1 cellular context compared by ENCODE assay signal in the genomic region with DNA sequence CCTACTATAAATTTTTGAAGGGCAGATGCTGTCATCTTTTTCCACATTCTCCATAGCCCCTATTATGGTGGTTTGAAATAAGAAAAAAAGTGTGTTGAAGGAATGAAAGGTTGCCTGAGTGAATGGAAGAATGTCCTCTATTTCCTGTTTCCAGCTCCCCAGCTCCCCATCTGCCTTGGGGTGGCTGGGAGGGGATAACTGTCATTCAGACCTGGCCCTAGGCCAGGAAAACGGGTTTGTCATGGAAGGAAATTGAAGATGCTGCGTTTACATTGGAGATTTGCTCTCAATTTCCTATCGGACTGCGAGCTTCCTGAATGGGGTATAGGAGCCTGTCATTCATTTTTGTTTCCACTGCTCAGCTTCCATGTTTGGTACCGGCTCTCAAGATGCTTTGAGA.
TF ChIP-seq lines count a peak whose summit lies in the region.

No MANE protein-coding gene starts in this region.

TF ChIP-seq in K562, 482 proteins besides CTCF, POLR2A, EP300 and RAD21 (continued from another document):
- no peak for TF ChIP-seq FOXJ3 (CRISPR knock-in tag; IDR thresholded peaks at IDR 0.05)
- TF ChIP-seq, protein P1, sequence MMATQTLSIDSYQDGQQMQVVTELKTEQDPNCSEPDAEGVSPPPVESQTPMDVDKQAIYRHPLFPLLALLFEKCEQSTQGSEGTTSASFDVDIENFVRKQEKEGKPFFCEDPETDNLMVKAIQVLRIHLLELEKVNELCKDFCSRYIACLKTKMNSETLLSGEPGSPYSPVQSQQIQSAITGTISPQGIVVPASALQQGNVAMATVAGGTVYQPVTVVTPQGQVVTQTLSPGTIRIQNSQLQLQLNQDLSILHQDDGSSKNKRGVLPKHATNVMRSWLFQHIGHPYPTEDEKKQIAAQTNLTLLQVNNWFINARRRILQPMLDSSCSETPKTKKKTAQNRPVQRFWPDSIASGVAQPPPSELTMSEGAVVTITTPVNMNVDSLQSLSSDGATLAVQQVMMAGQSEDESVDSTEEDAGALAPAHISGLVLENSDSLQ (IDR thresholded peaks at IDR 0.05), result peak; percentile 58
- TF ChIP-seq, protein P2, sequence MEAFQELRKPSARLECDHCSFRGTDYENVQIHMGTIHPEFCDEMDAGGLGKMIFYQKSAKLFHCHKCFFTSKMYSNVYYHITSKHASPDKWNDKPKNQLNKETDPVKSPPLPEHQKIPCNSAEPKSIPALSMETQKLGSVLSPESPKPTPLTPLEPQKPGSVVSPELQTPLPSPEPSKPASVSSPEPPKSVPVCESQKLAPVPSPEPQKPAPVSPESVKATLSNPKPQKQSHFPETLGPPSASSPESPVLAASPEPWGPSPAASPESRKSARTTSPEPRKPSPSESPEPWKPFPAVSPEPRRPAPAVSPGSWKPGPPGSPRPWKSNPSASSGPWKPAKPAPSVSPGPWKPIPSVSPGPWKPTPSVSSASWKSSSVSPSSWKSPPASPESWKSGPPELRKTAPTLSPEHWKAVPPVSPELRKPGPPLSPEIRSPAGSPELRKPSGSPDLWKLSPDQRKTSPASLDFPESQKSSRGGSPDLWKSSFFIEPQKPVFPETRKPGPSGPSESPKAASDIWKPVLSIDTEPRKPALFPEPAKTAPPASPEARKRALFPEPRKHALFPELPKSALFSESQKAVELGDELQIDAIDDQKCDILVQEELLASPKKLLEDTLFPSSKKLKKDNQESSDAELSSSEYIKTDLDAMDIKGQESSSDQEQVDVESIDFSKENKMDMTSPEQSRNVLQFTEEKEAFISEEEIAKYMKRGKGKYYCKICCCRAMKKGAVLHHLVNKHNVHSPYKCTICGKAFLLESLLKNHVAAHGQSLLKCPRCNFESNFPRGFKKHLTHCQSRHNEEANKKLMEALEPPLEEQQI (IDR thresholded peaks at IDR 0.05), result no peak
- no peak for TF ChIP-seq HDAC8 (tag; IDR thresholded peaks at IDR 0.05)
- TF ChIP-seq NFIC (IDR thresholded peaks at IDR 0.05), result peak; percentile 92
- TF ChIP-seq ZNF184 (CRISPR knock-in tag; IDR thresholded peaks at IDR 0.05), result no peak
- no peak for TF ChIP-seq CBX5 (IDR thresholded peaks at IDR 0.05; ENCODE audit: borderline replicate concordance, low read depth)
- 0 out of 2 replicates have a peak, but pooled peaks have one; percentile 16 for TF ChIP-seq NFIX (CRISPR knock-in tag; IDR thresholded peaks at IDR 0.05; ENCODE audit: low read depth)
- no peak for TF ChIP-seq ATF4 (CRISPR knock-in tag; IDR thresholded peaks at IDR 0.05)
- TF ChIP-seq ZNF57 (CRISPR knock-in tag; IDR thresholded peaks at IDR 0.05), result no peak
- TF ChIP-seq TAF1 (IDR thresholded peaks at IDR 0.05; ENCODE audit: control insufficient read depth, extremely low read depth, insufficient read depth, low read length, severe bottlenecking), result no peak
- TF ChIP-seq NFYB (IDR thresholded peaks at IDR 0.05; ENCODE audit: extremely low read depth, insufficient read length), result no peak
- TF ChIP-seq ZNF175 (CRISPR knock-in tag; IDR thresholded peaks at IDR 0.05; ENCODE audit: low read depth), result no peak
